1 cellular context compared by ENCODE assay signal in genomic region chr7:2075811-2076210, GRCh38.
TF ChIP-seq lines count a peak whose summit lies in the region.

No MANE protein-coding gene starts in this region.

TF ChIP-seq in H1, 55 proteins besides CTCF, POLR2A, EP300 and RAD21 (continued from another document):
- TF ChIP-seq HDAC6 (IDR thresholded peaks at IDR 0.05; ENCODE audit: low read depth, low read length) (no peak), MAFK (IDR thresholded peaks at IDR 0.05; ENCODE audit: low read depth, low read length) (no peak), FOSL1 (IDR thresholded peaks at IDR 0.05; ENCODE audit: insufficient read depth, low read depth, low read length) (no peak), GABPA (IDR thresholded peaks at IDR 0.05; ENCODE audit: borderline replicate concordance, insufficient read depth, low read length) (no peak), SIRT6 (IDR thresholded peaks at IDR 0.05; ENCODE audit: low read length) (no peak), BACH1 (IDR thresholded peaks at IDR 0.05; ENCODE audit: low read length) (no peak), USF2 (IDR thresholded peaks at IDR 0.05; ENCODE audit: low read length) (no peak), NRF1 (IDR thresholded peaks at IDR 0.05; ENCODE audit: low read depth, low read length) (no peak), JUN (IDR thresholded peaks at IDR 0.05; ENCODE audit: low read depth, low read length) (no peak), SRF (IDR thresholded peaks at IDR 0.05; ENCODE audit: low read depth, low read length) (no peak), MAX (IDR thresholded peaks at IDR 0.05) (no peak), ZNF274 (IDR thresholded peaks at IDR 0.05; ENCODE audit: borderline replicate concordance, extremely low read depth, low read length) (no peak), RFX5 (IDR thresholded peaks at IDR 0.05; ENCODE audit: borderline replicate concordance, low read depth, low read length) (no peak)
